18 cellular contexts compared by ENCODE assay signal in the genomic region with DNA sequence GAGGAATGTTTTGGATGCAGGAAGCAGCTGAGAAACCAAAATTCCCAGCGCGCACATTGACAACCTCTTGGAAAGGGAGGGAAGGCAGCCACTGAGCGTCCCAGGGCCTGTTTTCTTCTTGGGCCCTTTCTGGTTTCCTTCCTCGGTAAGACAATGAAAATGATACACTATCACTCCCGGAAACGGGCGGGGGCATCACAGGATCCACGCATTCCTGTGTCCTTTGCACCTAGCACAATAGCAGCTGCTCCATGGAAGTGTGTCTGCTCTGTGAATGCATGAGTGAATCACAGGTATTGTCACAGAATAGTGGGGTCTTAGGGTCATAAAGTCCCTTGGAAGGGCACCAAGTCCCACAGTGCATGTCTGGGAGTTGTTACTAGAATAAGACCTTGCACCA. TPM values are rescaled to one million over a fixed set of nuclear protein-coding genes. Genes with fewer than 3 reads are reported as not detected.
DNase-seq lines count a peak whose midpoint lies in the region; ATAC-seq and TF ChIP-seq lines count a peak whose summit lies in the region.
"Had no signal": no experiment of that assay in that cellular context is flagged by ENCODE, and none has a peak within 500 bp of the region (broad histone marks: within the 10 kb centered on the region; RNA-seq: fewer than 3 reads in every experiment).

No MANE protein-coding gene starts in this region.

- H3K4me1 Mint-ChIP-seq in activated T-cell treated with anti-CD3 and anti-CD28 coated beads, Interleukin-2, amount 50 U/mL, for 24 hours (ENCODE audit: low read depth): peaks cover 53% of the 10 kb centered on the region
- H3K4me1 Mint-ChIP-seq in central memory CD8-positive, alpha-beta T cell: peaks cover 39% of the 10 kb centered on the region

- H3K4me3 ChIP-seq in osteoblast (ENCODE audit: insufficient read depth, low read length): no peak overlapping the region
- H3K4me3 ChIP-seq in GM23248: no peak overlapping the region

- H3K27me3 ChIP-seq in osteoblast (ENCODE audit: insufficient read depth, low read length) (no peaks in the 10 kb centered on the region), GM23248 (replicated peaks; ENCODE audit: insufficient read depth) (no peaks in the 10 kb centered on the region)

- intact Hi-C loops in left colon (cut with DNase I, micrococcal nuclease): no loop called here

- H3K27ac ChIP-seq in osteoblast (ENCODE audit: low read depth, low read length) (no peak overlapping the region), GM23248 (no peak overlapping the region)

- H3K79me2 ChIP-seq in osteoblast (ENCODE audit: insufficient read depth, low read length) (no peaks in the 10 kb centered on the region), GM23248 (ENCODE audit: insufficient read depth) (no peaks in the 10 kb centered on the region)

- no peak for DNase-seq in activated T-cell treated with anti-CD3 and anti-CD28 coated beads, Interleukin-2, amount 50 U/mL, for 24 hours
- no peak for DNase-seq in activated T-cell treated with anti-CD3 and anti-CD28 coated beads, Interleukin-2, amount 50 U/mL, for 48 hours
- no peak for DNase-seq in central memory CD8-positive, alpha-beta T cell (ENCODE audit: low spot score in 2 of 2)
- DNase-seq in left colon: no peak
- DNase-seq in osteoblast (ENCODE audit: insufficient read length, low spot score, missing footprints): peak; percentile 57
- DNase-seq in middle frontal gyrus (ENCODE audit: extremely low spot score, low spot score): no peak
- DNase-seq in GM23248: no peak
- DNase-seq in NCI-H446 treated with DMSO at 0.1 percent for 48 hours (lab: John Stamatoyannopoulos, UW): no peak
- DNase-seq: C1 segment of cervical spinal cord, DMS153, EL, KG1, NCI-H1092, NCI-H1694 treated with DMSO at 0.1 percent for 48 hours, NCI-H345, NCI-H69, Right ventricle myocardium superior had no signal

- H3K36me3 Mint-ChIP-seq in activated T-cell treated with anti-CD3 and anti-CD28 coated beads, Interleukin-2, amount 50 U/mL, for 24 hours (ENCODE audit: low read depth): peaks cover 8% of the 10 kb centered on the region
- peaks cover 4% of the 10 kb centered on the region for H3K36me3 Mint-ChIP-seq in central memory CD8-positive, alpha-beta T cell (ENCODE audit: insufficient read depth)

- H3K4me2 ChIP-seq in osteoblast (ENCODE audit: insufficient read depth, low read length) (no peak overlapping the region), GM23248 (ENCODE audit: unreplicated experiment) (no peak overlapping the region)

- H3K9ac ChIP-seq in GM23248: no peak overlapping the region

- no peaks in the 10 kb centered on the region for H3K9me3 ChIP-seq in osteoblast (ENCODE audit: low read depth, low read length)
- no peaks in the 10 kb centered on the region for H3K9me3 ChIP-seq in GM23248 (ENCODE audit: low read depth)

- H4K20me1 ChIP-seq in osteoblast (ENCODE audit: insufficient read depth, low read length): no peaks in the 10 kb centered on the region
- no peaks in the 10 kb centered on the region for H4K20me1 ChIP-seq in GM23248 (ENCODE audit: insufficient read depth)

- H3K27ac Mint-ChIP-seq in activated T-cell treated with anti-CD3 and anti-CD28 coated beads, Interleukin-2, amount 50 U/mL, for 24 hours: peak overlapping the region; percentile 44
- peak overlapping the region; percentile 4 for H3K27ac Mint-ChIP-seq in central memory CD8-positive, alpha-beta T cell (ENCODE audit: low read depth)

- no peak for TF ChIP-seq CTCF in osteoblast (IDR thresholded peaks at IDR 0.05; ENCODE audit: extremely low read depth, low read depth, low read length)

- H3K4me1 ChIP-seq in osteoblast (ENCODE audit: insufficient read depth, low read length): peaks cover 10% of the 10 kb centered on the region
- H3K4me1 ChIP-seq in GM23248 (ENCODE audit: insufficient read depth): peaks cover 3% of the 10 kb centered on the region; the same call in 1 of the 2 replicates

- H2AFZ ChIP-seq in osteoblast (ENCODE audit: low read length) (no peak overlapping the region), GM23248 (no peak overlapping the region)

- H3K36me3 ChIP-seq in osteoblast (ENCODE audit: insufficient read depth, low read length): peaks cover 7% of the 10 kb centered on the region
- H3K36me3 ChIP-seq in GM23248 (ENCODE audit: low read depth): peaks cover 5% of the 10 kb centered on the region

- H3K4me3 Mint-ChIP-seq in activated T-cell treated with anti-CD3 and anti-CD28 coated beads, Interleukin-2, amount 50 U/mL, for 24 hours: no peak overlapping the region
- H3K4me3 Mint-ChIP-seq in central memory CD8-positive, alpha-beta T cell: peak overlapping the region; percentile 0

- WGBS in GM23248 (ENCODE audit: low coverage in 1 of 2, low lambda C conversion rate in 2 of 2, missing lambda C conversion rate in 2 of 2), 2 experiments: 89% methylated on average over 8 of the region's 8 CpGs

- in situ Hi-C loops in GM23248 (cut with MboI): no loop called here

- H3K27me3 Mint-ChIP-seq in activated T-cell treated with anti-CD3 and anti-CD28 coated beads, Interleukin-2, amount 50 U/mL, for 24 hours: peaks cover 16% of the 10 kb centered on the region
- H3K27me3 Mint-ChIP-seq in central memory CD8-positive, alpha-beta T cell: peaks cover 12% of the 10 kb centered on the region

- no peak for ATAC-seq in central memory CD8-positive, alpha-beta T cell (replicated peaks; ENCODE audit: extremely low read depth, poor library complexity, severe bottlenecking)
- ATAC-seq in left colon: peak; percentile 50

- peaks cover 8% of the 10 kb centered on the region; the same call in 1 of the 2 replicates for H3F3A ChIP-seq in GM23248 (ENCODE audit: insufficient read depth)

- H3K9me3 Mint-ChIP-seq in activated T-cell treated with anti-CD3 and anti-CD28 coated beads, Interleukin-2, amount 50 U/mL, for 24 hours: no peaks in the 10 kb centered on the region
- H3K9me3 Mint-ChIP-seq in central memory CD8-positive, alpha-beta T cell: no peaks in the 10 kb centered on the region

- H3K9me2 ChIP-seq in GM23248 (ENCODE audit: insufficient read depth): no peaks in the 10 kb centered on the region

RNA-seq across cellular contexts. Expression of a gene that starts 6.3 kb away (rescaled TPM):
- 10 to 100 TPM; 46.4 to 50.9 TPM for total RNA-seq in left colon
- 0.29 and 0.36 TPM in 2 replicates for total RNA-seq in osteoblast
- total RNA-seq in GM23248 (2014; rRNA removed; shearing (Covaris generic)): 0.43 and 7.7 TPM in 2 replicates
- 0.14 TPM in 1 of 2 replicates, not detected in the other for polyA plus RNA-seq in GM23248 (2016; fragmentation: Nextera tagmentation; extraction: Ambion mirVana)

RNA-seq across cellular contexts. Expression of a gene that starts 26.3 kb away (rescaled TPM):
- total RNA-seq in left colon (10 to 100 TPM; 12.0 to 18.7 TPM), osteoblast (not detected in 2 replicates)
- not detected in 2 replicates for total RNA-seq in GM23248 (2014; rRNA removed; shearing (Covaris generic))
- polyA plus RNA-seq in GM23248 (2016; fragmentation: Nextera tagmentation; extraction: Ambion mirVana): not detected in 2 replicates
- total RNA-seq: MCF 10A had no signal

RNA-seq across cellular contexts. Expression of a gene that starts 56.7 kb away (rescaled TPM):
- total RNA-seq in left colon: 10 to 100 TPM; 20.5 to 26.1 TPM
- 11.9 and 13.8 TPM in 2 replicates for total RNA-seq in osteoblast
- total RNA-seq in GM23248 (2014; rRNA removed; shearing (Covaris generic)): 15.7 and 16.5 TPM in 2 replicates
- 10.7 and 11.4 TPM in 2 replicates for polyA plus RNA-seq in GM23248 (2016; fragmentation: Nextera tagmentation; extraction: Ambion mirVana)

Comparison
In these comparisons a context has a peak if more than half of its experiments do, and no peak if none do; other contexts are left out.
1. RNA of a gene that starts 26.3 kb away (total RNA-seq): 12.0 to 18.7 TPM in left colon; not detected in osteoblast and not detected in GM23248; every median in the first group is over 10 times any median in the second.